8 cellular contexts compared by ENCODE assay signal in the genomic region with DNA sequence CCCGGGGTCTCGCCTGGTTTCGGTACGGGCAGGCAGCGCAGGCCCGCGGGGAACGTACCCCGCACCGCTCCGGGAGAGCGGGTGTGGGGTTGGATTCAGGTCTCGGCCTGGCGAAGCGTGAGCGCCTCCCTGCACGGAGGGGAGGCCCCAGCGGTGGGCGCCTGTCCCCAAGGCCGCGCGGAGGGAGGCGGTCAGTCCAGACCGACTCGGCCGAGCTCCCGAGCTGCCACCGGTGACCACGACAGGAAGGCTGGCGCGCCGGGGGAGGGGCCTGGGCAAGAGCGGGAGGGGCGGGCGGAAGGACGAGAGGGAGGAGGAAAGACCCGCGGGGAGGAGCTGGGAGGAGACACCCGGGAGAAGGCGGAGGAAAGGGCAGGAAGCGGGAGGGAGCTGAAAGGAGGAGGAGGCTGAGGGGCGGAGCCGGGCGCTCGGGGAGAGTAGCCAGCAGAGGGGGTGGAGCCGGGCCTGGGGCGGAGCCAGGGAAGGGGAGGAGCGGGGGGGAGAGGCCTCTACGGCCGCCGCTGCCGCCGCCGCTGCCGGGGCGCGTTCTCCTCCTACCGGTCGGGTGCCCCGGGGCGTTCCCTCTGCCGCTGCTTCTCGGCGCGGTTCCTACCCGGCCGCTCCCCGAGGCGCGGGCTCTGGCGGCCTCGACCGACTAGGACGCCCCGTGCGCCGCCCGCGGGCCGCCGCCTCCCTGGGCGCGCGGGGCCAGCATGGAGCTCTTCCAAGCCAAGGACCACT. TPM values are rescaled to one million over a fixed set of nuclear protein-coding genes. Genes with fewer than 3 reads are reported as not detected.
DNase-seq lines count a peak whose midpoint lies in the region; ATAC-seq and TF ChIP-seq lines count a peak whose summit lies in the region.

INPP5F (plus strand) TSS at position 501 of the 741 bp plus-strand sequence; CDS start at position 714, 213 bp downstream.

- H3K27ac ChIP-seq in dorsolateral prefrontal cortex, result peak within 1 kb of the TSS; percentile 63 to 96 (median 91)

- peak within 1 kb of the TSS; percentile 59 to 99 (median 85) for H3K4me3 ChIP-seq in dorsolateral prefrontal cortex
- peak within 1 kb of the TSS; percentile 83 for H3K4me3 ChIP-seq in lower leg skin (ENCODE audit: low read depth, poor library complexity, severe bottlenecking)

- H3K4me1 Mint-ChIP-seq in CD14-positive monocyte, result peaks cover 38% of the 10 kb centered on the region
- H3K4me1 Mint-ChIP-seq in activated CD4-positive, alpha-beta memory T cell treated with anti-CD3 and anti-CD28 coated beads for 36 hours (ENCODE audit: low read depth), result peaks cover 42% of the 10 kb centered on the region

- POLR2A ChIA-PET in activated CD4-positive, alpha-beta memory T cell treated with anti-CD3 and anti-CD28 coated beads for 36 hours (lab: Charles Lee), result interaction anchor here (0.6 to 3.7 kb wide), 18 partner anchors 8 to 654 kb away, joined by 3 to 18 read pairs (median 5); partner anchors contain the start of genes MCMBP, RGS10 and SEC23IP

- H3K36me3 Mint-ChIP-seq in CD14-positive monocyte, result peaks cover 3 to 6% of the 10 kb centered on the region in 2 donors
- H3K36me3 Mint-ChIP-seq in activated CD4-positive, alpha-beta memory T cell treated with anti-CD3 and anti-CD28 coated beads for 36 hours, result peaks cover 6% of the 10 kb centered on the region

- CTCF ChIA-PET in activated CD4-positive, alpha-beta memory T cell treated with anti-CD3 and anti-CD28 coated beads for 36 hours (lab: Charles Lee), result interaction anchor here (0.7 to 4.4 kb wide), 16 partner anchors 11 to 185 kb away, joined by 3 to 35 read pairs (median 5); partner anchors contain the start of genes BAG3 and MCMBP

- DNase-seq in CD14-positive monocyte (ENCODE audit: low spot score), result peak; percentile 99
- DNase-seq in NCI-H774 (lab: John Stamatoyannopoulos, UW), result peak; percentile 86
- peak; percentile 100 for DNase-seq in activated CD4-positive, alpha-beta memory T cell treated with anti-CD3 and anti-CD28 coated beads for 36 hours
- DNase-seq in dorsolateral prefrontal cortex, result peak; percentile 94 to 99 (median 98)
- peak; percentile 98 to 100 for DNase-seq in lower leg skin (ENCODE audit: low spot score in 2 of 2)
- peak; percentile 100 for DNase-seq in stimulated activated CD4-positive, alpha-beta T cell treated with anti-CD3 and anti-CD28 coated beads, Interleukin-4, amount 100 ng/mL, for 48 hours (ENCODE audit: low read depth in 2 of 2)

- H3K9me3 Mint-ChIP-seq in CD14-positive monocyte, result peaks cover 0 to 2% (median 0%) of the 10 kb centered on the region in 7 donors
- H3K9me3 Mint-ChIP-seq in activated CD4-positive, alpha-beta memory T cell treated with anti-CD3 and anti-CD28 coated beads for 36 hours, result peaks cover under 1% of the 10 kb centered on the region

- no peak for TF ChIP-seq POLR2A in lower leg skin (IDR thresholded peaks at IDR 0.05)

- no peaks in the 10 kb centered on the region for H3K27me3 ChIP-seq in dorsolateral prefrontal cortex

- H3K4me3 Mint-ChIP-seq in CD14-positive monocyte, result peak within 1 kb of the TSS; percentile 84 to 94
- H3K4me3 Mint-ChIP-seq in activated CD4-positive, alpha-beta memory T cell treated with anti-CD3 and anti-CD28 coated beads for 36 hours, result peak within 1 kb of the TSS; percentile 91

- TF ChIP-seq CTCF in CD14-positive monocyte (IDR thresholded peaks at IDR 0.05) (peak; percentile 32), dorsolateral prefrontal cortex (IDR thresholded peaks at IDR 0.05 in 54 of 56, conservative IDR thresholded peaks at IDR 0.05 in 2 of 56; ENCODE audit: low read depth in 1 of 56, partially characterized antibody in 56 of 56) (peak in 48 of 56 donors; percentile 26 to 73 (median 50)), lower leg skin (IDR thresholded peaks at IDR 0.05) (no peak)

- peak; percentile 81 for ATAC-seq in GM19397 (IDR thresholded peaks at IDR 0.05; ENCODE audit: unreplicated experiment)
- peak; percentile 83 for ATAC-seq in HG03571 (IDR thresholded peaks at IDR 0.05; ENCODE audit: unreplicated experiment)

- intact Hi-C loops in CD14-positive monocyte (cut with micrococcal nuclease) (loop anchor here (1.0 to 2.0 kb wide), 2 partner anchors 27 to 130 kb away; no protein-coding TSS in a partner anchor), dorsolateral prefrontal cortex (cut with DNase I) (loop anchor here in 1 of 2 donors (2.0 kb wide), 3 partner anchors 23 to 75 kb away; partner anchors contain the start of gene BAG3), lower leg skin (cut with DNase I; ENCODE audit: low total_unique reads) (no loop called here)
- intact Hi-C loops in activated CD4-positive, alpha-beta memory T cell treated with anti-CD3 and anti-CD28 coated beads for 36 hours (cut with micrococcal nuclease), result loop anchor here (1.0 to 5.0 kb wide), 5 partner anchors 20 to 183 kb away; partner anchors contain the start of genes RGS10 and TIAL1

- 0 to 1% methylated on average over 54 to 68 of the region's 84 CpGs for WGBS in lower leg skin, 2 donors

- peak within 1 kb of the TSS; percentile 88 to 98 (median 95) for H3K27ac Mint-ChIP-seq in CD14-positive monocyte
- peak within 1 kb of the TSS; percentile 76 for H3K27ac Mint-ChIP-seq in activated CD4-positive, alpha-beta memory T cell treated with anti-CD3 and anti-CD28 coated beads for 36 hours

- H3K27me3 Mint-ChIP-seq in CD14-positive monocyte (ENCODE audit: low read depth in 3 of 3), result peaks cover 0 to 3% (median 2%) of the 10 kb centered on the region in 3 donors
- H3K27me3 Mint-ChIP-seq in activated CD4-positive, alpha-beta memory T cell treated with anti-CD3 and anti-CD28 coated beads for 36 hours, result no peaks in the 10 kb centered on the region

RNA-seq across cellular contexts. Expression of gene INPP5F, which starts in this region (rescaled TPM):
- 1 to 10 TPM; 5.1 to 6.9 TPM for polyA plus RNA-seq in CD14-positive monocyte
- 10 to 100 TPM; 12.8 to 13.6 TPM for total RNA-seq in activated CD4-positive, alpha-beta memory T cell treated with anti-CD3 and anti-CD28 coated beads for 36 hours
- 100 to 1,000 TPM in 105 of 120 experiments, 10 to 100 TPM in 15; 46.3 to 226 (median 146) TPM for total RNA-seq in dorsolateral prefrontal cortex
- total RNA-seq in lower leg skin, result 10 to 100 TPM; 13.8 to 17.1 (median 15.0) TPM

Comparison
In these comparisons a context has a peak if more than half of its experiments do, and no peak if none do; other contexts are left out.
1. Peak in every context shown above with its lines: DNase-seq, ATAC-seq, H3K4me3 ChIP-seq and H3K27ac ChIP-seq.
2. CTCF ChIP-seq: peak in CD14-positive monocyte (single experiment) and dorsolateral prefrontal cortex (48 of 56); none in lower leg skin (0 of 3).